ENCODE assay signal across 13 cellular contexts in the genomic region with DNA sequence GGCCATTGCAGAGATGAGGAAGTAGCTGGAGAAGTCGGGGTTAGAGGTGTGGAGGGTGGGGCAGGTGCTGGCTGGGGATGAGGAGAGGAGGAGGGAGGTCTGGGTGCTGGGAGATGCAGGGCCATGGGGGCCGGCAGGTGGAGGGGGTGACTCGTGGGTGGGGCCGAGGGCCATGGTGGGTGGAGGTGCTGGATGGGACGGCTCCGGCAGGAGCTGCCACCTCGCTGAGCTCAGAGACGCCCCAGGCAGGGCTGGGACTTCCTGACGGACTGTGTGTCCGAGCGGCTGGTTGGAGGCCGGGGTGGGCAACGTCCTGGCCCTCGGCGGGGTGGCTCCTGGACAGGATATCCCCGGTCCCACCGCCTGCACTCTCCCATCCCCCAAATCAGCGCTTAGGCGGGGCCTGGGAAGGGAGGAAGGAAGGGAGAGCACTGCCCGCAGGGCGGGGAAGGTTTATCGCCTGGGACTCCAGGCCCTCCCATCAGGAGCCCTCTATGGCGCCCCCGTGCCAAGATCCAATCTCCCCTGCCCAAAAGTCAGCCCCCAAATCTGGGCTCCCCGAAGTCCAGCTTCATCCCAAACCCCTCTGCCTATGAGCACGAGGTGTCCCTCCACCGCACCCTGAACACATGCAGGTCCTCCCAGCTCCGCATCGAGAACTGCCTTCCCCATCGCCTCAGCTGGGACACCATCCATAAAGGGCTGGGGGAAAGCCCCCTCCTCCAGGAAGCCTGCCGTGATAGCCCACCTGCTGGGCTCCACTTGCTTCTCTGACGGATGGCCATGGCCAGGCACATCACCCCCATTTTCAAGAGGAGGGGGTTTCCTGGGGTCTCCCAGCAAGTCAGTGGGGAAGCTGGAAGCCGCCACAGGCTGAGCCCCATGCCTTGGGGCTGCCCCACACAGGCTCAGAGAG. TPM values are rescaled to one million over a fixed set of nuclear protein-coding genes. Genes with fewer than 3 reads are reported as not detected.
DNase-seq lines count a peak whose midpoint lies in the region; ATAC-seq and TF ChIP-seq lines count a peak whose summit lies in the region.
"Had no signal": no experiment of that assay in that cellular context is flagged by ENCODE, and none has a peak within 500 bp of the region (broad histone marks: within the 10 kb centered on the region; RNA-seq: fewer than 3 reads in every experiment).

No MANE protein-coding gene starts in this region.

- no peaks in the 10 kb centered on the region for H3K36me3 Mint-ChIP-seq in mesothelial cell of epicardium

- H3K4me3 Mint-ChIP-seq in mesothelial cell of epicardium = no peak overlapping the region
- H3K4me3 Mint-ChIP-seq: activated CD8-positive, alpha-beta T cell treated with anti-CD3 and anti-CD28 coated beads, Interleukin-2, amount 10 ng/mL, durations not matched to agents 7 days and 5 days; HFFc6 had no signal

- no peaks in the 10 kb centered on the region for H3K27me3 Mint-ChIP-seq in mesothelial cell of epicardium (ENCODE audit: low read depth)

- H3K9me3 ChIP-seq in heart left ventricle = no peaks in the 10 kb centered on the region
- H3K9me3 ChIP-seq in aorta (ENCODE audit: control insufficient read depth, low read length) = no peaks in the 10 kb centered on the region

- ATAC-seq in heart left ventricle (peak; percentile 56 to 82 (median 63)), aorta (ENCODE audit: low FRiP score) (peak; percentile 10), HG03045 (IDR thresholded peaks at IDR 0.05; ENCODE audit: unreplicated experiment) (no peak), GM21423 (IDR thresholded peaks at IDR 0.05; ENCODE audit: unreplicated experiment) (no peak)
- ATAC-seq: activated CD8-positive, alpha-beta T cell treated with anti-CD3 and anti-CD28 coated beads, Interleukin-2, amount 10 ng/mL, durations not matched to agents 7 days and 5 days had no signal

- TF ChIP-seq CTCF in RWPE1 (conservative IDR thresholded peaks at IDR 0.05; ENCODE audit: low read depth) (no peak), heart left ventricle (IDR thresholded peaks at IDR 0.05) (no peak), mesothelial cell of epicardium (IDR thresholded peaks at IDR 0.05; ENCODE audit: unreplicated experiment) (no peak)

- H3K4me1 ChIP-seq in heart left ventricle = peaks cover 9 to 52% (median 29%) of the 10 kb centered on the region in 12 donors
- H3K4me1 ChIP-seq in aorta (ENCODE audit: control insufficient read depth in 1 of 2, insufficient read depth in 2 of 2, low read length in 2 of 2) = no peaks in the 10 kb centered on the region

- no peaks in the 10 kb centered on the region for H3K9me3 Mint-ChIP-seq in mesothelial cell of epicardium

- DNase-seq in RWPE1 (ENCODE audit: low spot score) = no peak
- DNase-seq in heart left ventricle = peak; percentile 65 to 84 (median 75)
- no peak for DNase-seq in mesothelial cell of epicardium (ENCODE audit: low spot score in 2 of 2, unreplicated experiment in 2 of 2)
- no peak for DNase-seq in aorta
- no peak for DNase-seq in activated CD8-positive, alpha-beta memory T cell treated with anti-CD3 and anti-CD28 coated beads for 24 hours
- DNase-seq: activated CD8-positive, alpha-beta T cell treated with anti-CD3 and anti-CD28 coated beads, Interleukin-2, amount 10 ng/mL, durations not matched to agents 7 days and 5 days; amniotic stem cell; DMS 273 treated with DMSO at 0.1 percent for 48 hours; HFFc6; stimulated activated CD4-positive, alpha-beta T cell treated with anti-CD3 and anti-CD28 coated beads, Interleukin-4, amount 100 ng/mL, for 1 hour; WERI-Rb-1 had no signal

- H3K27me3 ChIP-seq in heart left ventricle (no peaks in the 10 kb centered on the region), aorta (ENCODE audit: control insufficient read depth in 1 of 2, insufficient read depth in 2 of 2, low read length in 1 of 2) (no peaks in the 10 kb centered on the region)

- H3K27ac ChIP-seq in RWPE1 (peak overlapping the region; percentile 93), heart left ventricle (peak overlapping the region in 11 of 12 donors; percentile 36 to 81 (median 69)), aorta (ENCODE audit: low read depth in 1 of 2, low read length in 2 of 2) (no peak overlapping the region)
- H3K27ac ChIP-seq: WERI-Rb-1 had no signal

- CTCF ChIA-PET in RWPE1 (lab: Yijun Ruan, JAX) = interaction anchor here (1.1 kb wide), 1 partner anchor 25 kb away, joined by 6 read pairs; no protein-coding TSS in a partner anchor

- peak overlapping the region; percentile 66 for H3K27ac Mint-ChIP-seq in mesothelial cell of epicardium
- H3K27ac Mint-ChIP-seq: activated CD8-positive, alpha-beta T cell treated with anti-CD3 and anti-CD28 coated beads, Interleukin-2, amount 10 ng/mL, durations not matched to agents 7 days and 5 days; HFFc6 had no signal

- 54 to 64% (median 63%) methylated on average over 30 to 33 of the region's 33 CpGs for WGBS in heart left ventricle, 4 donors
- 90 to 92% methylated on average over 27 to 33 of the region's 33 CpGs for WGBS in aorta, 2 donors

- H3K4me1 Mint-ChIP-seq in mesothelial cell of epicardium = peaks cover 42% of the 10 kb centered on the region

- peak overlapping the region in 1 of 12 donors; percentile 2 for H3K4me3 ChIP-seq in heart left ventricle
- H3K4me3 ChIP-seq in aorta (ENCODE audit: low read length in 2 of 2) = no peak overlapping the region

- intact Hi-C loops in heart left ventricle (cut with DNase I) (no loop called here), aorta (cut with DNase I) (no loop called here)

- TF ChIP-seq POLR2A in heart left ventricle (IDR thresholded peaks at IDR 0.05) = no peak

- H3K36me3 ChIP-seq in heart left ventricle (no peaks in the 10 kb centered on the region), aorta (ENCODE audit: control insufficient read depth in 1 of 2, insufficient read depth in 2 of 2, low read length in 1 of 2) (no peaks in the 10 kb centered on the region)
- H3K36me3 ChIP-seq: WERI-Rb-1 had no signal

- POLR2A ChIA-PET in RWPE1 (lab: Yijun Ruan, JAX; ENCODE audit: low non-redundant PET) = interaction anchor here (0.5 to 0.6 kb wide), 2 partner anchors 11 to 39 kb away, joined by 4 read pairs; no protein-coding TSS in a partner anchor

RNA-seq across cellular contexts. Expression of a gene that starts 58.3 kb away (rescaled TPM):
- total RNA-seq in heart left ventricle = 10 to 100 TPM; 12.1 to 47.3 (median 22.1) TPM
- 10 to 100 TPM in 1 of 2 donors, 1 to 10 TPM in 1; 8.0 to 12.1 TPM for polyA plus RNA-seq in heart left ventricle
- total RNA-seq in mesothelial cell of epicardium = 104 to 107 TPM (median 104 TPM) in 3 replicates
- 10 to 100 TPM; 47.4 to 81.6 TPM for total RNA-seq in aorta
- 1 to 10 TPM; 3.1 to 8.5 TPM for polyA plus RNA-seq in aorta

RNA-seq across cellular contexts. Expression of a gene that starts 58.6 kb away (rescaled TPM):
- total RNA-seq in heart left ventricle (100 to 1,000 TPM in 2 of 9 donors, 10 to 100 TPM in 7; 56.4 to 142 (median 94.0) TPM), mesothelial cell of epicardium (35.6 to 39.3 TPM (median 38.2 TPM) in 3 replicates), aorta (100 to 1,000 TPM in 1 of 2 donors, 10 to 100 TPM in 1; 78.6 to 308 TPM)
- polyA plus RNA-seq in heart left ventricle (100 to 1,000 TPM; 103 to 137 TPM), aorta (10 to 100 TPM; 13.1 to 32.0 TPM)

Comparison
In these comparisons a context has a peak if more than half of its experiments do, and no peak if none do; other contexts are left out.
1. DNase-seq: peak in heart left ventricle (5 of 5); none in RWPE1 (single experiment), mesothelial cell of epicardium (0 of 2), aorta (0 of 2) and activated CD8-positive, alpha-beta memory T cell treated with anti-CD3 and anti-CD28 coated beads for 24 hours (single experiment).
2. H3K27ac ChIP-seq: peak in RWPE1 (single experiment) and heart left ventricle (11 of 12); none in aorta (0 of 2).
3. ATAC-seq: peak in heart left ventricle (4 of 4) and aorta (single experiment); none in HG03045 (single experiment) and GM21423 (single experiment).